In genomic region chr4:4854649-4855292, GRCh38 we compare ENCODE assay signal across 3 cellular contexts.
TF ChIP-seq lines count a peak whose summit lies in the region.

No MANE protein-coding gene starts in this region.

TF ChIP-seq in SK-N-SH, 30 proteins besides CTCF, POLR2A, EP300 and RAD21:
- TF ChIP-seq EZH2phosphoT487 (IDR thresholded peaks at IDR 0.05; ENCODE audit: borderline replicate concordance, low read depth) (peak; percentile 11; the same call in 1 of the 2 replicates), RFX5 (IDR thresholded peaks at IDR 0.05; ENCODE audit: low read length) (no peak), RCOR1 (IDR thresholded peaks at IDR 0.05; ENCODE audit: low read length) (no peak)

TF ChIP-seq in SK-N-SH treated with all-trans-retinoic acid at 6 μM for 48 hours, 23 proteins besides CTCF, POLR2A, EP300 and RAD21:
- TF ChIP-seq ISL1 (CRISPR knock-in tag; IDR thresholded peaks at IDR 0.05) (no peak), OSR1 (CRISPR knock-in tag; IDR thresholded peaks at IDR 0.05) (no peak), PATZ1 (CRISPR knock-in tag; IDR thresholded peaks at IDR 0.05; ENCODE audit: borderline replicate concordance) (no peak), RARB (CRISPR knock-in tag; IDR thresholded peaks at IDR 0.05) (no peak), ZNF70 (CRISPR knock-in tag; IDR thresholded peaks at IDR 0.05) (no peak), GLIS3 (CRISPR knock-in tag; IDR thresholded peaks at IDR 0.05) (no peak), CSDC2 (CRISPR knock-in tag; IDR thresholded peaks at IDR 0.05) (no peak), ZNF8 (CRISPR knock-in tag; IDR thresholded peaks at IDR 0.05) (no peak), TOX (CRISPR knock-in tag; IDR thresholded peaks at IDR 0.05; ENCODE audit: borderline replicate concordance) (no peak), ZC3H10 (CRISPR knock-in tag; IDR thresholded peaks at IDR 0.05) (no peak)
- TF ChIP-seq, protein P1, sequence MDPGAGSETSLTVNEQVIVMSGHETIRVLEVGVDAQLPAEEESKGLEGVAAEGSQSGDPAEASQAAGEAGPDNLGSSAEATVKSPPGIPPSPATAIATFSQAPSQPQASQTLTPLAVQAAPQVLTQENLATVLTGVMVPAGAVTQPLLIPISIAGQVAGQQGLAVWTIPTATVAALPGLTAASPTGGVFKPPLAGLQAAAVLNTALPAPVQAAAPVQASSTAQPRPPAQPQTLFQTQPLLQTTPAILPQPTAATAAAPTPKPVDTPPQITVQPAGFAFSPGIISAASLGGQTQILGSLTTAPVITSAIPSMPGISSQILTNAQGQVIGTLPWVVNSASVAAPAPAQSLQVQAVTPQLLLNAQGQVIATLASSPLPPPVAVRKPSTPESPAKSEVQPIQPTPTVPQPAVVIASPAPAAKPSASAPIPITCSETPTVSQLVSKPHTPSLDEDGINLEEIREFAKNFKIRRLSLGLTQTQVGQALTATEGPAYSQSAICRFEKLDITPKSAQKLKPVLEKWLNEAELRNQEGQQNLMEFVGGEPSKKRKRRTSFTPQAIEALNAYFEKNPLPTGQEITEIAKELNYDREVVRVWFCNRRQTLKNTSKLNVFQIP (CRISPR knock-in tag; IDR thresholded peaks at IDR 0.05; ENCODE audit: borderline replicate concordance, low read depth): no peak
TF ChIP-seq in SK-N-SH treated with all-trans-retinoic acid at 6 μM for 48 hours: peak in this region for 0.

TF ChIP-seq in H1, 55 proteins besides CTCF, POLR2A, EP300 and RAD21:
- TF ChIP-seq CREB1 (IDR thresholded peaks at IDR 0.05): no peak
- no peak for TF ChIP-seq MAFK (IDR thresholded peaks at IDR 0.05; ENCODE audit: low read depth, low read length)
- TF ChIP-seq CHD1 (IDR thresholded peaks at IDR 0.05; ENCODE audit: low read depth, low read length): no peak
- peak; percentile 72 for TF ChIP-seq EZH2 (IDR thresholded peaks at IDR 0.05; ENCODE audit: low read depth, low read length, severe bottlenecking)
- TF ChIP-seq ASH2L (IDR thresholded peaks at IDR 0.05; ENCODE audit: low read length): no peak
- no peak for TF ChIP-seq NRF1 (IDR thresholded peaks at IDR 0.05; ENCODE audit: low read depth, low read length)
- no peak for TF ChIP-seq POLR2AphosphoS5 (IDR thresholded peaks at IDR 0.05; ENCODE audit: low read depth, low read length)
- TF ChIP-seq JUN (IDR thresholded peaks at IDR 0.05; ENCODE audit: low read depth, low read length): no peak
- no peak for TF ChIP-seq TBP (IDR thresholded peaks at IDR 0.05; ENCODE audit: low read depth, low read length)
- TF ChIP-seq, protein P2, sequence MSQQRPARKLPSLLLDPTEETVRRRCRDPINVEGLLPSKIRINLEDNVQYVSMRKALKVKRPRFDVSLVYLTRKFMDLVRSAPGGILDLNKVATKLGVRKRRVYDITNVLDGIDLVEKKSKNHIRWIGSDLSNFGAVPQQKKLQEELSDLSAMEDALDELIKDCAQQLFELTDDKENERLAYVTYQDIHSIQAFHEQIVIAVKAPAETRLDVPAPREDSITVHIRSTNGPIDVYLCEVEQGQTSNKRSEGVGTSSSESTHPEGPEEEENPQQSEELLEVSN (IDR thresholded peaks at IDR 0.05): no peak
- TF ChIP-seq RFX5 (IDR thresholded peaks at IDR 0.05; ENCODE audit: borderline replicate concordance, low read depth, low read length): no peak
- TF ChIP-seq FOSL1 (IDR thresholded peaks at IDR 0.05; ENCODE audit: insufficient read depth, low read depth, low read length): no peak
- TF ChIP-seq GTF2F1 (IDR thresholded peaks at IDR 0.05; ENCODE audit: borderline replicate concordance, low read depth, low read length): no peak
- TF ChIP-seq TCF12 (IDR thresholded peaks at IDR 0.05; ENCODE audit: low read depth, low read length): no peak
- TF ChIP-seq, protein P3, sequence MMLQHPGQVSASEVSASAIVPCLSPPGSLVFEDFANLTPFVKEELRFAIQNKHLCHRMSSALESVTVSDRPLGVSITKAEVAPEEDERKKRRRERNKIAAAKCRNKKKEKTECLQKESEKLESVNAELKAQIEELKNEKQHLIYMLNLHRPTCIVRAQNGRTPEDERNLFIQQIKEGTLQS (IDR thresholded peaks at IDR 0.05; ENCODE audit: insufficient read depth, low read depth, low read length): no peak
- TF ChIP-seq CBX8 (IDR thresholded peaks at IDR 0.05; ENCODE audit: borderline replicate concordance, low read depth, low read length): 0 out of 2 replicates have a peak, but pooled peaks have one; percentile 66
- TF ChIP-seq RNF2 (IDR thresholded peaks at IDR 0.05; ENCODE audit: borderline replicate concordance, low read depth, low read length, missing control alignments, poor library complexity, severe bottlenecking): peak; percentile 24
- TF ChIP-seq SUZ12 (IDR thresholded peaks at IDR 0.05; ENCODE audit: low read length): peak; percentile 40
- TF ChIP-seq POU5F1 (IDR thresholded peaks at IDR 0.05; ENCODE audit: low read depth, low read length): no peak
- no peak for TF ChIP-seq RXRA (IDR thresholded peaks at IDR 0.05; ENCODE audit: insufficient read depth, low read depth, low read length)
- TF ChIP-seq TAF1 (IDR thresholded peaks at IDR 0.05; ENCODE audit: low read depth, low read length): no peak
